In genomic region chr7:64618785-64619456, GRCh38 we compare ENCODE assay signal across 8 cellular contexts. TPM values are rescaled to one million over a fixed set of nuclear protein-coding genes. Genes with fewer than 3 reads are reported as not detected.
DNase-seq lines count a peak whose midpoint lies in the region; ATAC-seq and TF ChIP-seq lines count a peak whose summit lies in the region.

No MANE protein-coding gene starts in this region.

- H3K9me3 ChIP-seq in SK-N-SH (no peaks in the 10 kb centered on the region), prostate gland (no peaks in the 10 kb centered on the region)

- POLR2A ChIA-PET in SK-N-SH (lab: Yijun Ruan, JAX): no interaction called here

- 2% methylated on average over 6 of the region's 6 CpGs for WGBS in SK-N-SH (ENCODE audit: low lambda C conversion rate)
- 24% methylated on average over 6 of the region's 6 CpGs for WGBS in prostate gland

- no peak overlapping the region for H2AFZ ChIP-seq in SK-N-SH (ENCODE audit: low read depth)

- no peak for ATAC-seq in HG03135 (IDR thresholded peaks at IDR 0.05; ENCODE audit: unreplicated experiment)

- CTCF ChIA-PET in SK-N-SH (lab: Yijun Ruan, JAX): interaction anchor here (0.6 to 9.6 kb wide), 13 partner anchors 11 to 715 kb away, joined by 3 to 178 read pairs (median 3); partner anchors contain the start of genes ZNF680 and ZNF722

- H3K4me3 ChIP-seq in SK-N-SH (ENCODE audit: low read depth in 2 of 2, low read length in 1 of 2): no peak overlapping the region
- no peak overlapping the region for H3K4me3 ChIP-seq in prostate gland

- in situ Hi-C loops in KBM-7 (cut with MboI; ENCODE audit: low pct_unique_long_range_greater_than_20kb, low sequenced_read_pairs): no loop called here

- DNase-seq in SIG-M5 treated with dmso at 0.1 percent for 504 hours (lab: John Stamatoyannopoulos, UW; ENCODE audit: unreplicated experiment): peak; percentile 45
- DNase-seq in SIG-M5 (lab: John Stamatoyannopoulos, UW): no peak
- peak; percentile 75 for DNase-seq in KBM-7
- peak; percentile 53 for DNase-seq in SK-N-SH
- DNase-seq in fibroblast of peridontal ligament (ENCODE audit: extremely low read depth): peak; percentile 60
- DNase-seq in prostate gland (ENCODE audit: low spot score): peak; percentile 28
- no peak for DNase-seq in GM20000 (ENCODE audit: low spot score)

- H3K27ac ChIP-seq in SK-N-SH (ENCODE audit: low read depth in 2 of 2, low read length in 1 of 2): no peak overlapping the region
- no peak overlapping the region for H3K27ac ChIP-seq in prostate gland

- TF ChIP-seq CTCF in SK-N-SH (IDR thresholded peaks at IDR 0.05): peak; percentile 79
- peak; percentile 39 to 73 (median 64) for TF ChIP-seq CTCF in prostate gland (IDR thresholded peaks at IDR 0.05)
- no peak for TF ChIP-seq CTCF in GM20000 (IDR thresholded peaks at IDR 0.05; ENCODE audit: extremely low read depth, missing control alignments)

- TF ChIP-seq RAD21 in SK-N-SH (IDR thresholded peaks at IDR 0.05; ENCODE audit: low read length): peak; percentile 94

- H3K27me3 ChIP-seq in SK-N-SH (ENCODE audit: insufficient read depth): no peaks in the 10 kb centered on the region
- no peaks in the 10 kb centered on the region for H3K27me3 ChIP-seq in prostate gland (replicated peaks; ENCODE audit: insufficient read depth)

- H3K36me3 ChIP-seq in SK-N-SH (replicated peaks in 1 of 2; ENCODE audit: control insufficient read depth in 1 of 2, insufficient read depth in 2 of 2, low read length in 1 of 2): no peaks in the 10 kb centered on the region
- no peaks in the 10 kb centered on the region for H3K36me3 ChIP-seq in prostate gland

- H3K79me2 ChIP-seq in SK-N-SH (ENCODE audit: insufficient read depth): no peaks in the 10 kb centered on the region

- intact Hi-C loops in prostate gland (cut with DNase I): loop anchor here (1.0 kb wide), 1 partner anchor 436 kb away; no protein-coding TSS in a partner anchor

- TF ChIP-seq POLR2A in prostate gland (IDR thresholded peaks at IDR 0.05): no peak

- H3F3A ChIP-seq in SK-N-SH (replicated peaks; ENCODE audit: insufficient read depth): no peaks in the 10 kb centered on the region

- H4K20me1 ChIP-seq in SK-N-SH (ENCODE audit: insufficient read depth): no peaks in the 10 kb centered on the region

- no peak overlapping the region for H3K9ac ChIP-seq in SK-N-SH

- no peak overlapping the region for H3K4me2 ChIP-seq in SK-N-SH

- H3K4me1 ChIP-seq in SK-N-SH (ENCODE audit: control insufficient read depth in 1 of 2, insufficient read depth in 2 of 2, low read depth in 1 of 2, low read length in 1 of 2): no peaks in the 10 kb centered on the region
- no peaks in the 10 kb centered on the region for H3K4me1 ChIP-seq in prostate gland (replicated peaks)

- TF ChIP-seq EP300 in SK-N-SH (IDR thresholded peaks at IDR 0.05; ENCODE audit: borderline replicate concordance in 1 of 2, low read depth in 1 of 2, low read length in 1 of 2): no peak

- H3K9me2 ChIP-seq in SK-N-SH: no peaks in the 10 kb centered on the region

TF ChIP-seq in SK-N-SH, 30 proteins besides CTCF, POLR2A, EP300 and RAD21:
- TF ChIP-seq SIN3A (IDR thresholded peaks at IDR 0.05; ENCODE audit: borderline replicate concordance, low read depth, low read length): no peak
- TF ChIP-seq EZH2phosphoT487 (IDR thresholded peaks at IDR 0.05; ENCODE audit: borderline replicate concordance, low read depth): no peak
- TF ChIP-seq NFIC (IDR thresholded peaks at IDR 0.05; ENCODE audit: borderline replicate concordance): 0 out of 2 replicates have a peak, but pooled peaks have one; percentile 10
- TF ChIP-seq SMC3 (IDR thresholded peaks at IDR 0.05; ENCODE audit: low read depth, low read length): peak; percentile 78
TF ChIP-seq in SK-N-SH: peak in this region for 2.

RNA-seq across cellular contexts. Expression of gene ZNF107, which starts 47.0 kb away (rescaled TPM):
- 1.9 and 2.0 TPM in 2 replicates for polyA plus RNA-seq in SK-N-SH (2012; rRNA removed)
- polyA plus RNA-seq in SK-N-SH (2012; cell fraction: cytosol; rRNA removed): 1.9 and 2.4 TPM in 2 replicates
- 5.0 and 5.8 TPM in 2 replicates for polyA plus RNA-seq in SK-N-SH (2012; cell fraction: nucleus; rRNA removed)
- total RNA-seq in prostate gland: 1 to 10 TPM; 9.0 to 9.7 TPM

RNA-seq across cellular contexts. Expression of gene ZNF680, which starts 56.0 kb away (rescaled TPM):
- 1.6 and 2.8 TPM in 2 replicates for polyA plus RNA-seq in SK-N-SH (2012; rRNA removed)
- polyA plus RNA-seq in SK-N-SH (2012; cell fraction: cytosol; rRNA removed): 3.2 and 4.1 TPM in 2 replicates
- 1.8 and 4.3 TPM in 2 replicates for polyA plus RNA-seq in SK-N-SH (2012; cell fraction: nucleus; rRNA removed)
- 10 to 100 TPM; 17.6 to 48.2 TPM for total RNA-seq in prostate gland

Comparison
In these comparisons a context has a peak if more than half of its experiments do, and no peak if none do; other contexts are left out.
1. DNase-seq: peak in SIG-M5 treated with dmso at 0.1 percent for 504 hours (single experiment), KBM-7 (single experiment), SK-N-SH (single experiment), fibroblast of peridontal ligament (single experiment) and prostate gland (single experiment); none in SIG-M5 (single experiment) and GM20000 (single experiment).